10 cellular contexts compared by ENCODE assay signal in the genomic region with DNA sequence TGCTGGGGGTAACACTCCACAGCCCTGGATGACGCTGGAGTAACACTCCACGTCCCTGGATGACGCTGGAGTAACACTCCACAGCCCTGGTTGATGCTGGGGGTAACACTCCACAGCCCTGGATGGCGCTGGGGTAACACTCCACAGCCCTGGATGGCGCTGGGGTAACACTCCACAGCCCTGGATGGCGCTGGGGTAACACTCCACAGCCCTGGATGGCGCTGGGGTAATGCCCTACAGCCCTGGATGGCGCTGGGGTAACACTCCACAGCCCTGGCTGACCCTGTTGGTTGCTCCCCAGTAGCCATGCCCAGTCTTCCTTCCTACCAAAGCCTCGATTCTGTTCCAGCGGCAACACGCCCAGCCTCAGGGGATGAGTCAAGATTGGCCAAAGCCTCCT. TPM values are rescaled to one million over a fixed set of nuclear protein-coding genes. Genes with fewer than 3 reads are reported as not detected.
A peak's percentile ranks its signal among the peaks of the same experiment; 100 is the strongest.
DNase-seq lines count a peak whose midpoint lies in the region; ATAC-seq, FAIRE-seq and TF ChIP-seq lines count a peak whose summit lies in the region.
"Not testable (repeated sequence)": the region's sequence is repeated elsewhere in the genome, so short reads cannot be mapped to it uniquely, and the experiment has no call there.
"Had no signal": no experiment of that assay in that cellular context is flagged by ENCODE, and none has a peak within 500 bp of the region (broad histone marks: within the 10 kb centered on the region; RNA-seq: fewer than 3 reads in every experiment).

No MANE protein-coding gene starts in this region.

- H3K4me1 Mint-ChIP-seq in natural killer cell: not testable (repeated sequence)

- intact Hi-C loops in heart left ventricle (cut with DNase I): loop anchor here in 5 of 10 donors (5.0 to 10.0 kb wide), 5 partner anchors 33 to 308 kb away; no protein-coding TSS in a partner anchor
- intact Hi-C loops in natural killer cell (cut with micrococcal nuclease): not testable (repeated sequence)

- not testable (repeated sequence) for H3K36me3 ChIP-seq in heart left ventricle

- peaks cover 25 to 51% of the 10 kb centered on the region in 2 donors for H3K27me3 Mint-ChIP-seq in natural killer cell (ENCODE audit: low read depth in 2 of 2)

- H3K36me3 Mint-ChIP-seq in natural killer cell: not testable (repeated sequence)

- H3K27ac ChIP-seq in heart left ventricle: not testable (repeated sequence)

- peak; percentile 100 for FAIRE-seq in HTR-8/SVneo (lab: Jason Lieb, UNC)

- ATAC-seq in GM19438 (IDR thresholded peaks at IDR 0.05; ENCODE audit: low read depth, unreplicated experiment) (peak; percentile 55), heart left ventricle (peak in 3 of 4 donors; percentile 19 to 92 (median 86)), natural killer cell (peak; percentile 19 to 80 (median 25))

- 86 to 91% (median 90%) methylated on average over 11 of the region's 11 CpGs for WGBS in heart left ventricle, 4 donors

- not testable (repeated sequence) for H3K4me3 ChIP-seq in heart left ventricle

- H3K9me3 Mint-ChIP-seq in natural killer cell: not testable (repeated sequence)

- not testable (repeated sequence) for H3K4me3 Mint-ChIP-seq in natural killer cell

- peak; percentile 86 for DNase-seq in Ammon's horn (ENCODE audit: low spot score)
- DNase-seq in HTR-8/SVneo (ENCODE audit: insufficient read length, low spot score): not testable (repeated sequence)
- peak; percentile 46 for DNase-seq in activated CD4-positive, CD25-positive, alpha-beta regulatory T cell treated with anti-CD3 and anti-CD28 coated beads, Interleukin-2, amount 50 U/mL, for 72 hours
- peak; percentile 20 for DNase-seq in cerebellar cortex (ENCODE audit: low spot score)
- DNase-seq in heart left ventricle: peak in 4 of 5 donors; percentile 58 to 87 (median 70)
- peak; percentile 56 for DNase-seq in natural killer cell
- DNase-seq in stimulated activated CD4-positive, alpha-beta T cell treated with anti-CD3 and anti-CD28 coated beads, Interleukin-4, amount 100 ng/mL, for 4 hours: peak; percentile 29 to 39

- TF ChIP-seq CTCF in heart left ventricle (IDR thresholded peaks at IDR 0.05); natural killer cell (IDR thresholded peaks at IDR 0.05): not testable (repeated sequence)

- not testable (repeated sequence) for TF ChIP-seq POLR2A in heart left ventricle (IDR thresholded peaks at IDR 0.05)

- not testable (repeated sequence) for H3K27ac Mint-ChIP-seq in natural killer cell

- peaks cover 0 to 19% (median 9%) of the 10 kb centered on the region in 9 donors for H3K27me3 ChIP-seq in heart left ventricle

- H3K9me3 ChIP-seq in heart left ventricle: not testable (repeated sequence)

- H3K4me1 ChIP-seq in heart left ventricle: peaks cover 0 to 27% (median 9%) of the 10 kb centered on the region in 12 donors

RNA-seq across cellular contexts. Expression of a gene that starts 4.7 kb away (rescaled TPM):
- total RNA-seq in heart left ventricle (10 to 100 TPM in 8 of 9 donors, 1 to 10 TPM in 1; 6.0 to 33.0 (median 21.2) TPM), natural killer cell (under 1 TPM in 1 of 3 donors, not detected in 2; 0.15 TPM)
- polyA plus RNA-seq in heart left ventricle: 1 to 10 TPM; 7.2 to 9.3 TPM
- total RNA-seq: activated T-cell treated with anti-CD3 and anti-CD28 coated beads, Interleukin-2, amount 50 U/mL, for 4 hours; GM23248 had no signal
- polyA plus RNA-seq: GM23248 had no signal

RNA-seq across cellular contexts. Expression of a gene that starts 41.4 kb away (rescaled TPM):
- total RNA-seq in heart left ventricle: 10 to 100 TPM in 8 of 9 donors, 1 to 10 TPM in 1; 9.9 to 24.0 (median 16.3) TPM
- polyA plus RNA-seq in heart left ventricle: 10 to 100 TPM in 1 of 2 donors, 1 to 10 TPM in 1; 5.2 to 23.4 TPM
- total RNA-seq in natural killer cell: 10 to 100 TPM; 71.2 to 81.8 (median 78.0) TPM

Comparison
In these comparisons a context has a peak if more than half of its experiments do, and no peak if none do; other contexts are left out.
1. ATAC-seq: peak in every context shown above with its lines; median percentile 86 in heart left ventricle; 55 in GM19438; 25 in natural killer cell.
2. RNA of a gene that starts 4.7 kb away (total RNA-seq): 6.0 to 33.0 TPM in heart left ventricle; 0.15 TPM in natural killer cell; every median in the first group is over 4 times any median in the second.